ENCODE assay signal across 9 cellular contexts in genomic region chr1:235908742-235909520, GRCh38. TPM values are rescaled to one million over a fixed set of nuclear protein-coding genes. Genes with fewer than 3 reads are reported as not detected.
DNase-seq lines count a peak whose midpoint lies in the region; ATAC-seq and TF ChIP-seq lines count a peak whose summit lies in the region.
"Had no signal": no experiment of that assay in that cellular context is flagged by ENCODE, and none has a peak within 500 bp of the region (broad histone marks: within the 10 kb centered on the region; RNA-seq: fewer than 3 reads in every experiment).

No MANE protein-coding gene starts in this region.

- intact Hi-C loops in activated T-helper 1 cell treated with anti-CD3 and anti-CD28 coated beads, Interleukin-12 subunit alpha, Interleukin-12 subunit beta, Interleukin-2, Interleukin-4 antibody, amounts not matched to agents 30 ng/mL and 10 ng/mL and 1 ng/mL, durations not matched to agents 14 hours and 24 hours and 36 hours (cut with micrococcal nuclease): no loop called here

- H3K36me3 ChIP-seq in upper lobe of left lung: no peaks in the 10 kb centered on the region

- peak in 1 of 4 donors; percentile 18 for TF ChIP-seq EP300 in upper lobe of left lung (IDR thresholded peaks at IDR 0.05)

- H3K4me3 Mint-ChIP-seq in activated naive CD4-positive, alpha-beta T cell treated with anti-CD3 and anti-CD28 coated beads, Interleukin-2, amount 50 U/mL, for 24 hours: no peak overlapping the region
- H3K4me3 Mint-ChIP-seq in activated T-helper 1 cell treated with anti-CD3 and anti-CD28 coated beads, Interleukin-12 subunit alpha, Interleukin-12 subunit beta, Interleukin-2, Interleukin-4 antibody, amounts not matched to agents 30 ng/mL and 10 ng/mL and 1 ng/mL, durations not matched to agents 14 hours and 24 hours and 36 hours: no peak overlapping the region

- ATAC-seq in upper lobe of left lung (ENCODE audit: low FRiP score in 2 of 2): peak; percentile 50 to 80
- no peak for ATAC-seq in HG02884 (IDR thresholded peaks at IDR 0.05; ENCODE audit: unreplicated experiment)
- ATAC-seq in GM19467 (IDR thresholded peaks at IDR 0.05; ENCODE audit: unreplicated experiment): no peak

- peaks cover 3 to 12% (median 7%) of the 10 kb centered on the region in 4 donors for H3K4me1 ChIP-seq in upper lobe of left lung

- no peaks in the 10 kb centered on the region for H3K9me3 Mint-ChIP-seq in activated naive CD4-positive, alpha-beta T cell treated with anti-CD3 and anti-CD28 coated beads, Interleukin-2, amount 50 U/mL, for 24 hours
- no peaks in the 10 kb centered on the region for H3K9me3 Mint-ChIP-seq in activated T-helper 1 cell treated with anti-CD3 and anti-CD28 coated beads, Interleukin-12 subunit alpha, Interleukin-12 subunit beta, Interleukin-2, Interleukin-4 antibody, amounts not matched to agents 30 ng/mL and 10 ng/mL and 1 ng/mL, durations not matched to agents 14 hours and 24 hours and 36 hours

- peak overlapping the region; percentile 41 for H3K27ac Mint-ChIP-seq in activated naive CD4-positive, alpha-beta T cell treated with anti-CD3 and anti-CD28 coated beads, Interleukin-2, amount 50 U/mL, for 24 hours
- H3K27ac Mint-ChIP-seq in activated T-helper 1 cell treated with anti-CD3 and anti-CD28 coated beads, Interleukin-12 subunit alpha, Interleukin-12 subunit beta, Interleukin-2, Interleukin-4 antibody, amounts not matched to agents 30 ng/mL and 10 ng/mL and 1 ng/mL, durations not matched to agents 14 hours and 24 hours and 36 hours: peak overlapping the region; percentile 76

- no peak overlapping the region for H3K4me3 ChIP-seq in upper lobe of left lung

- H3K4me1 Mint-ChIP-seq in activated naive CD4-positive, alpha-beta T cell treated with anti-CD3 and anti-CD28 coated beads, Interleukin-2, amount 50 U/mL, for 24 hours: peaks cover 21% of the 10 kb centered on the region
- H3K4me1 Mint-ChIP-seq in activated T-helper 1 cell treated with anti-CD3 and anti-CD28 coated beads, Interleukin-12 subunit alpha, Interleukin-12 subunit beta, Interleukin-2, Interleukin-4 antibody, amounts not matched to agents 30 ng/mL and 10 ng/mL and 1 ng/mL, durations not matched to agents 14 hours and 24 hours and 36 hours (ENCODE audit: low read depth): peaks cover 37% of the 10 kb centered on the region

- H3K9me3 ChIP-seq in upper lobe of left lung: no peaks in the 10 kb centered on the region

- H3K36me3 Mint-ChIP-seq in activated naive CD4-positive, alpha-beta T cell treated with anti-CD3 and anti-CD28 coated beads, Interleukin-2, amount 50 U/mL, for 24 hours: no peaks in the 10 kb centered on the region
- H3K36me3 Mint-ChIP-seq in activated T-helper 1 cell treated with anti-CD3 and anti-CD28 coated beads, Interleukin-12 subunit alpha, Interleukin-12 subunit beta, Interleukin-2, Interleukin-4 antibody, amounts not matched to agents 30 ng/mL and 10 ng/mL and 1 ng/mL, durations not matched to agents 14 hours and 24 hours and 36 hours (ENCODE audit: low read depth): peaks cover 3% of the 10 kb centered on the region

- H3K27ac ChIP-seq in upper lobe of left lung: peak overlapping the region; percentile 48 to 74 (median 68)

- DNase-seq in activated naive CD4-positive, alpha-beta T cell (lab: John Stamatoyannopoulos, UW): no peak
- DNase-seq in activated T-helper 1 cell treated with anti-CD3 and anti-CD28 coated beads, Interleukin-12 subunit alpha, Interleukin-12 subunit beta, Interleukin-2, Interleukin-4 antibody, amounts not matched to agents 30 ng/mL and 10 ng/mL and 1 ng/mL, durations not matched to agents 14 hours and 24 hours and 36 hours (ENCODE audit: low spot score): no peak
- DNase-seq in inferior parietal cortex (ENCODE audit: extremely low spot score): peak; percentile 32
- peak in 1 of 2 donors; percentile 58 for DNase-seq in upper lobe of left lung
- DNase-seq in NCI-H510A (lab: John Stamatoyannopoulos, UW): no peak
- DNase-seq: NCI-H1092 had no signal

- 73 to 76% methylated on average over 8 of the region's 8 CpGs for WGBS in upper lobe of left lung, 2 donors

- H3K27me3 Mint-ChIP-seq in activated naive CD4-positive, alpha-beta T cell treated with anti-CD3 and anti-CD28 coated beads, Interleukin-2, amount 50 U/mL, for 24 hours: no peaks in the 10 kb centered on the region
- H3K27me3 Mint-ChIP-seq in activated T-helper 1 cell treated with anti-CD3 and anti-CD28 coated beads, Interleukin-12 subunit alpha, Interleukin-12 subunit beta, Interleukin-2, Interleukin-4 antibody, amounts not matched to agents 30 ng/mL and 10 ng/mL and 1 ng/mL, durations not matched to agents 14 hours and 24 hours and 36 hours (ENCODE audit: insufficient read depth): no peaks in the 10 kb centered on the region

- no peak for TF ChIP-seq POLR2A in upper lobe of left lung (IDR thresholded peaks at IDR 0.05)

- no peaks in the 10 kb centered on the region for H3K27me3 ChIP-seq in upper lobe of left lung

- TF ChIP-seq CTCF in upper lobe of left lung (IDR thresholded peaks at IDR 0.05): no peak

RNA-seq across cellular contexts. Expression of gene LYST, which starts 42.2 kb away (rescaled TPM):
- total RNA-seq in activated T-helper 1 cell treated with anti-CD3 and anti-CD28 coated beads, Interleukin-12 subunit alpha, Interleukin-12 subunit beta, Interleukin-2, Interleukin-4 antibody, amounts not matched to agents 30 ng/mL and 10 ng/mL and 1 ng/mL, durations not matched to agents 14 hours and 24 hours and 36 hours: 144 and 145 TPM in 2 replicates
- 10 to 100 TPM; 34.0 to 87.0 (median 54.0) TPM for total RNA-seq in upper lobe of left lung

Comparison
In these comparisons a context has a peak if more than half of its experiments do, and no peak if none do; other contexts are left out.
1. ATAC-seq: peak in upper lobe of left lung (2 of 2); none in HG02884 (single experiment) and GM19467 (single experiment).